11 cellular contexts compared by ENCODE assay signal in the genomic region with DNA sequence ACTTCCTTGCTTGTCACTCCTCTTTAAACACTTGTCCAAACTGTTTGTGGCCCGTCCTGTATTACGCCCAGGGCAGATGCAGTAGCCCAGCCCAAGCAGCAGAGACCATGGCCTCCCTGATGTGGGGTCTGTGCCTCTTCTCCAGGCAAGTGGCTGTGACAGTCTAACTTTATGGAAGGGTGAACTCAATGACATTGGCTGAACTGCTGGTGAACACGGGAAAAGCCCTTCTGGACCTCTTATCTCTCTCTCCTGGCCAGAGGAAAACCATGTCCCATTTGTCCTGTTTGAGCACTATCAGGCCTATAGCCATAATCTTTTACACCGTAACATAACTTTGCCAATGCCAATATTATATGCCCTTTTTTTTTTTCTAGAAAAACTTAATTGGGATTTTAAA.
DNase-seq lines count a peak whose midpoint lies in the region; ATAC-seq and TF ChIP-seq lines count a peak whose summit lies in the region.
"Had no signal": no experiment of that assay in that cellular context is flagged by ENCODE, and none has a peak within 500 bp of the region (broad histone marks: within the 10 kb centered on the region; RNA-seq: fewer than 3 reads in every experiment).

No MANE protein-coding gene starts in this region.

- TF ChIP-seq CTCF in right atrium auricular region (IDR thresholded peaks at IDR 0.05): no peak
- TF ChIP-seq CTCF in activated CD8-positive, alpha-beta T cell treated with anti-CD3 and anti-CD28 coated beads for 36 hours (IDR thresholded peaks at IDR 0.05): no peak
- TF ChIP-seq CTCF in type B pancreatic cell (conservative IDR thresholded peaks at IDR 0.05): no peak

- peaks cover 2% of the 10 kb centered on the region for H3K36me3 Mint-ChIP-seq in activated CD8-positive, alpha-beta T cell treated with anti-CD3 and anti-CD28 coated beads for 36 hours (ENCODE audit: low read depth)
- peaks cover 10% of the 10 kb centered on the region for H3K36me3 Mint-ChIP-seq in type B pancreatic cell

- no peaks in the 10 kb centered on the region for H3K27me3 ChIP-seq in right atrium auricular region

- CTCF ChIA-PET in activated CD8-positive, alpha-beta T cell treated with anti-CD3 and anti-CD28 coated beads for 36 hours (lab: Charles Lee): interaction anchor here (1.0 kb wide), 1 partner anchor 10 kb away, joined by 3 read pairs; no protein-coding TSS in a partner anchor

- POLR2A ChIA-PET in activated CD8-positive, alpha-beta T cell treated with anti-CD3 and anti-CD28 coated beads for 36 hours (lab: Charles Lee): interaction anchor here (1.4 kb wide), 1 partner anchor 16 kb away, joined by 3 read pairs; no protein-coding TSS in a partner anchor

- intact Hi-C loops in left cardiac atrium (cut with DNase I): no loop called here
- intact Hi-C loops in activated CD8-positive, alpha-beta T cell treated with anti-CD3 and anti-CD28 coated beads for 36 hours (cut with micrococcal nuclease): no loop called here

- H3K27ac Mint-ChIP-seq in activated CD8-positive, alpha-beta T cell treated with anti-CD3 and anti-CD28 coated beads for 36 hours: peak overlapping the region; percentile 90
- H3K27ac Mint-ChIP-seq in type B pancreatic cell: peak overlapping the region; percentile 88
- H3K27ac Mint-ChIP-seq: GM23338 had no signal

- peaks cover 0 to 81% of the 10 kb centered on the region in 2 donors for H3K4me1 ChIP-seq in right atrium auricular region

- H3K36me3 ChIP-seq in right atrium auricular region: no peaks in the 10 kb centered on the region

- no peak for ATAC-seq in left cardiac atrium
- no peak for ATAC-seq in activated CD8-positive, alpha-beta T cell treated with anti-CD3 and anti-CD28 coated beads for 36 hours
- ATAC-seq: GM23338 had no signal

- H3K9me3 ChIP-seq in right atrium auricular region: no peaks in the 10 kb centered on the region

- peaks cover 76% of the 10 kb centered on the region for H3K4me1 Mint-ChIP-seq in activated CD8-positive, alpha-beta T cell treated with anti-CD3 and anti-CD28 coated beads for 36 hours (ENCODE audit: low read depth)
- H3K4me1 Mint-ChIP-seq in type B pancreatic cell (ENCODE audit: unreplicated experiment): peaks cover 61% of the 10 kb centered on the region

- no peak overlapping the region for H3K4me3 ChIP-seq in right atrium auricular region
- H3K4me3 ChIP-seq: GM23338 had no signal

- no peak overlapping the region for H3K4me3 Mint-ChIP-seq in activated CD8-positive, alpha-beta T cell treated with anti-CD3 and anti-CD28 coated beads for 36 hours
- no peak overlapping the region for H3K4me3 Mint-ChIP-seq in type B pancreatic cell
- H3K4me3 Mint-ChIP-seq: GM23338 had no signal

- no peaks in the 10 kb centered on the region for H3K9me3 Mint-ChIP-seq in activated CD8-positive, alpha-beta T cell treated with anti-CD3 and anti-CD28 coated beads for 36 hours
- H3K9me3 Mint-ChIP-seq in type B pancreatic cell: no peaks in the 10 kb centered on the region
- H3K9me3 Mint-ChIP-seq: GM23338 had no signal

- H3K27me3 Mint-ChIP-seq in activated CD8-positive, alpha-beta T cell treated with anti-CD3 and anti-CD28 coated beads for 36 hours: no peaks in the 10 kb centered on the region
- H3K27me3 Mint-ChIP-seq in type B pancreatic cell: no peaks in the 10 kb centered on the region

- no peak for DNase-seq in right atrium auricular region (ENCODE audit: low spot score)
- no peak for DNase-seq in left cardiac atrium
- DNase-seq in activated CD8-positive, alpha-beta T cell treated with anti-CD3 and anti-CD28 coated beads for 36 hours: no peak
- DNase-seq in mesenteric fat pad (ENCODE audit: low spot score): peak; percentile 20
- DNase-seq in type B pancreatic cell (ENCODE audit: extremely low spot score, unreplicated experiment): no peak
- DNase-seq in NCI-H82 (lab: John Stamatoyannopoulos, UW): no peak
- no peak for DNase-seq in cerebellum (ENCODE audit: low spot score)
- DNase-seq in NCI-H524 treated with DMSO at 0.1 percent for 48 hours (lab: John Stamatoyannopoulos, UW): no peak
- DNase-seq: C1 segment of cervical spinal cord, foreskin melanocyte had no signal

- H3K27ac ChIP-seq in right atrium auricular region: peak overlapping the region; percentile 27 to 76
